11 cellular contexts compared by ENCODE assay signal in the genomic region with DNA sequence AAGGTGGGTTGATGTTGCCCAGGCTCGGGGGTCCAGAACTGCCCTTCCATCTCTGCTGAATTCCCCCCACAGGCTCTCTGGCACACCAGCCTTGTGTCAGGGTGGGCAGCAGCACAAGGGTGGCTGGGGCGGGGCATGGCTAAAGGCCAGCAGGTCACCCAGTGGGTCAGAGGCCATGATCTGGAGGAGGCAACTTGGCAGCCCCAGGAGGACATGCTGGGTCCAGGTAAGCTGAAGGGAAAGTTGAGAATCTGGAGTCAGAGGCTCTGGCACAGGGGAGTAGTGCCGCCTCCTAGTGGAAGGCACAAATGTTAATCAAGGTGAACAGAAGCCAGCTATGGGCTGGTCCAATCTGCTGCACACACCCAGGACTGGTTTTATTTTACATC. TPM values are rescaled to one million over a fixed set of nuclear protein-coding genes. Genes with fewer than 3 reads are reported as not detected.
DNase-seq lines count a peak whose midpoint lies in the region; ATAC-seq and TF ChIP-seq lines count a peak whose summit lies in the region.
"Had no signal": no experiment of that assay in that cellular context is flagged by ENCODE, and none has a peak within 500 bp of the region (broad histone marks: within the 10 kb centered on the region; RNA-seq: fewer than 3 reads in every experiment).

No MANE protein-coding gene starts in this region.

- TF ChIP-seq CTCF in cardiac muscle cell (IDR thresholded peaks at IDR 0.05; ENCODE audit: low read depth, low read length) = peak; percentile 32
- peak; percentile 48; the same call in 1 of the 2 replicates for TF ChIP-seq CTCF in PC-3 (conservative IDR thresholded peaks at IDR 0.05; ENCODE audit: low read depth, low read length)
- peak; percentile 30 for TF ChIP-seq CTCF in fibroblast of pulmonary artery (IDR thresholded peaks at IDR 0.05; ENCODE audit: low read length, missing control alignments)
- TF ChIP-seq CTCF in upper lobe of left lung (IDR thresholded peaks at IDR 0.05) = peak in 3 of 6 experiments; percentile 14 to 21 (median 20)

- no peak overlapping the region for H2AFZ ChIP-seq in PC-3 (ENCODE audit: low read length)

- CTCF ChIA-PET in PC-3 (lab: Charles Lee) = interaction anchor here (0.6 kb wide), 1 partner anchor 47 kb away, joined by 4 read pairs; no protein-coding TSS in a partner anchor

- no peaks in the 10 kb centered on the region for H3K9me2 ChIP-seq in PC-3 (replicated peaks; ENCODE audit: low read length)

- H3K9me3 ChIP-seq in cardiac muscle cell (ENCODE audit: low read depth) = no peaks in the 10 kb centered on the region
- no peaks in the 10 kb centered on the region for H3K9me3 ChIP-seq in PC-3 (ENCODE audit: low read length)
- H3K9me3 ChIP-seq in upper lobe of left lung = no peaks in the 10 kb centered on the region
- H3K9me3 ChIP-seq: left ventricle myocardium inferior had no signal

- H3F3A ChIP-seq in PC-3 (ENCODE audit: low read length, unreplicated experiment) = no peaks in the 10 kb centered on the region

- TF ChIP-seq POLR2A in upper lobe of left lung (IDR thresholded peaks at IDR 0.05) = no peak

- POLR2A ChIA-PET in PC-3 (lab: Charles Lee; ENCODE audit: unreplicated experiment) = no interaction called here

- H3K27me3 ChIP-seq in cardiac muscle cell (no peaks in the 10 kb centered on the region), PC-3 (ENCODE audit: low read length) (no peaks in the 10 kb centered on the region), upper lobe of left lung (no peaks in the 10 kb centered on the region)

- no peak overlapping the region for H3K4me2 ChIP-seq in PC-3 (ENCODE audit: low read length)

- H3K4me1 ChIP-seq in cardiac muscle cell (ENCODE audit: low read depth) (peaks cover 15% of the 10 kb centered on the region), PC-3 (ENCODE audit: insufficient read depth, low read length) (peaks cover 32% of the 10 kb centered on the region), upper lobe of left lung (peaks cover 29 to 46% (median 37%) of the 10 kb centered on the region in 4 donors)

- ATAC-seq in Right ventricle myocardium superior (ENCODE audit: poor library complexity) (no peak), PC-3 (no peak), upper lobe of left lung (ENCODE audit: low FRiP score in 2 of 2) (peak in 1 of 2 donors; percentile 54)

- H3K27ac ChIP-seq in cardiac muscle cell = peak overlapping the region; percentile 34
- H3K27ac ChIP-seq in PC-3 (ENCODE audit: low read length) = no peak overlapping the region
- peak overlapping the region in 1 of 4 donors; percentile 60 for H3K27ac ChIP-seq in upper lobe of left lung

- DNase-seq in cardiac muscle cell (ENCODE audit: low read depth in 1 of 2, low spot score in 1 of 2) (peak in 1 of 2 donors; percentile 10), Right ventricle myocardium superior (no peak), PC-3 (peak; percentile 22), fibroblast of pulmonary artery (ENCODE audit: low read depth) (no peak), upper lobe of left lung (peak; percentile 49 to 59), NCI-H1694 (lab: John Stamatoyannopoulos, UW) (no peak), cerebellum (ENCODE audit: low spot score) (no peak)
- no peak for DNase-seq in effector CD8-positive, alpha-beta T cell (lab: John Stamatoyannopoulos, UW)
- DNase-seq: cortex of kidney, left ventricle myocardium inferior had no signal

- H3K4me3 ChIP-seq in cardiac muscle cell = no peak overlapping the region
- no peak overlapping the region for H3K4me3 ChIP-seq in PC-3 (ENCODE audit: low read length)
- no peak overlapping the region for H3K4me3 ChIP-seq in fibroblast of pulmonary artery (replicated peaks; ENCODE audit: low read depth, low read length)
- H3K4me3 ChIP-seq in upper lobe of left lung = no peak overlapping the region
- H3K4me3 ChIP-seq: left ventricle myocardium inferior had no signal

- no peaks in the 10 kb centered on the region for H4K20me1 ChIP-seq in PC-3 (ENCODE audit: low read length)

- H3K36me3 ChIP-seq in cardiac muscle cell = no peaks in the 10 kb centered on the region
- H3K36me3 ChIP-seq in PC-3 (ENCODE audit: low read depth, low read length) = no peaks in the 10 kb centered on the region
- no peaks in the 10 kb centered on the region for H3K36me3 ChIP-seq in upper lobe of left lung

- intact Hi-C loops in Right ventricle myocardium superior (cut with DNase I) (no loop called here), PC-3 (cut with micrococcal nuclease) (no loop called here)

- no peak for TF ChIP-seq EP300 in upper lobe of left lung (IDR thresholded peaks at IDR 0.05)

- H3K79me2 ChIP-seq in PC-3 (ENCODE audit: low read length) = no peaks in the 10 kb centered on the region

- WGBS in upper lobe of left lung, 2 donors = 97 to 100% methylated on average over 1 to 3 of the region's 3 CpGs

- no peak overlapping the region for H3K9ac ChIP-seq in PC-3 (ENCODE audit: low read length)

- BruUV-seq in PC-3 (replicated peaks; lab: Mats Ljungman, UMichigan) = no TSS peak

RNA-seq across cellular contexts. Expression of a gene that starts 6.2 kb away (rescaled TPM):
- total RNA-seq in cardiac muscle cell = 15.0 and 17.9 TPM in 2 replicates
- polyA plus RNA-seq in cardiac muscle cell = 17.0 and 21.8 TPM in 2 replicates
- total RNA-seq in Right ventricle myocardium superior = 13.3 TPM
- total RNA-seq in PC-3 (2014; rRNA removed) = 1.6 and 2.4 TPM in 2 replicates
- 10 to 100 TPM in 3 of 6 donors, 1 to 10 TPM in 3; 6.5 to 21.0 (median 10.0) TPM for total RNA-seq in upper lobe of left lung
- total RNA-seq in cerebellum = 9.3 TPM

RNA-seq across cellular contexts. Expression of a gene that starts 6.7 kb away (rescaled TPM):
- total RNA-seq in cardiac muscle cell (not detected in 2 replicates), Right ventricle myocardium superior (not detected), PC-3 (2014; rRNA removed) (0.29 TPM in 1 of 2 replicates, not detected in the other), upper lobe of left lung (under 1 TPM in 2 of 6 donors, not detected in 4; 0.10 to 0.15 TPM), cerebellum (not detected)
- 0.57 and 0.66 TPM in 2 replicates for polyA plus RNA-seq in cardiac muscle cell
- total RNA-seq: left ventricle myocardium inferior had no signal

RNA-seq across cellular contexts. Expression of a gene that starts 20.4 kb away (rescaled TPM):
- total RNA-seq in cardiac muscle cell = 48.5 and 83.9 TPM in 2 replicates
- 161 and 177 TPM in 2 replicates for polyA plus RNA-seq in cardiac muscle cell
- 82.9 TPM for total RNA-seq in Right ventricle myocardium superior
- total RNA-seq in PC-3 (2014; rRNA removed) = 69.7 and 78.5 TPM in 2 replicates
- 10 to 100 TPM; 15.7 to 57.9 (median 42.2) TPM for total RNA-seq in upper lobe of left lung
- 7.5 TPM for total RNA-seq in cerebellum

RNA-seq across cellular contexts. Expression of a gene that starts 23.1 kb away (rescaled TPM):
- total RNA-seq in cardiac muscle cell (2.9 and 3.7 TPM in 2 replicates), Right ventricle myocardium superior (1.8 TPM), PC-3 (2014; rRNA removed) (not detected in 2 replicates), upper lobe of left lung (10 to 100 TPM in 3 of 6 donors, 1 to 10 TPM in 3; 2.5 to 43.0 (median 13.3) TPM), cerebellum (4.0 TPM)
- 4.2 and 6.1 TPM in 2 replicates for polyA plus RNA-seq in cardiac muscle cell

RNA-seq across cellular contexts. Expression of a gene that starts 35.0 kb away (rescaled TPM):
- not detected in 2 replicates for total RNA-seq in cardiac muscle cell
- not detected in 2 replicates for polyA plus RNA-seq in cardiac muscle cell
- not detected for total RNA-seq in Right ventricle myocardium superior
- not detected in 2 replicates for total RNA-seq in PC-3 (2014; rRNA removed)
- not detected for total RNA-seq in upper lobe of left lung
- not detected for total RNA-seq in cerebellum
- total RNA-seq: left ventricle myocardium inferior, ureter had no signal

Comparison
In these comparisons a context has a peak if more than half of its experiments do, and no peak if none do; other contexts are left out.
1. DNase-seq: peak in PC-3 (single experiment) and upper lobe of left lung (2 of 2); none in Right ventricle myocardium superior (single experiment), fibroblast of pulmonary artery (single experiment), effector CD8-positive, alpha-beta T cell (single experiment), NCI-H1694 (single experiment) and cerebellum (single experiment).